10 cellular contexts compared by ENCODE assay signal in the genomic region with DNA sequence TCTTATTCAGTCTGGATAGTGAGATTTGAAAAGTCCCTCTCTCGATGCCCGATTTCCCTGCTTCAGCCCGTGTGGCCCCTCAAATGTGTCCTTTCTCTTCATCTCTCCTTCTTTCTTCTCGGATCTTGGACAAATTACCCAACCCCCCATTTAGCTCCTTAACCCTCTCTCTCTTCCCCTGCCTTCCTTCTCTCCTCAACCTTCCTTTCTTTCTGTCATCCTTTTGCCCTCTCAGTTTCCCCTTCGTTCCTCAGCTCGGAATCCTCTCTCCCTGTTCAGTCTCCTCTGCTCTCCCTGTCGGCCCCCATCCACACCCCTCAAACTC. TPM values are rescaled to one million over a fixed set of nuclear protein-coding genes. Genes with fewer than 3 reads are reported as not detected.
DNase-seq lines count a peak whose midpoint lies in the region; TF ChIP-seq lines count a peak whose summit lies in the region.
"Had no signal": no experiment of that assay in that cellular context is flagged by ENCODE, and none has a peak within 500 bp of the region (broad histone marks: within the 10 kb centered on the region; RNA-seq: fewer than 3 reads in every experiment).

No MANE protein-coding gene starts in this region.

- DNase-seq in H9 = no peak
- peak; percentile 52 for DNase-seq in adipocyte (ENCODE audit: low read depth)
- no peak for DNase-seq in OCI-M2 (lab: John Stamatoyannopoulos, UW; ENCODE audit: unreplicated experiment)
- no peak for DNase-seq in activated CD4-positive, alpha-beta memory T cell treated with anti-CD3 and anti-CD28 coated beads for 36 hours
- no peak for DNase-seq in posterior vena cava (ENCODE audit: low spot score)
- DNase-seq in immature natural killer cell = no peak

- H4K20me1 ChIP-seq in H9 (ENCODE audit: control insufficient read depth, insufficient read depth, insufficient read length) = peaks cover 3% of the 10 kb centered on the region

- peaks cover 8% of the 10 kb centered on the region for H3K4me1 ChIP-seq in H9 (ENCODE audit: insufficient read depth, low read length)
- H3K4me1 ChIP-seq in adipocyte (ENCODE audit: control insufficient read depth, insufficient read depth, low read length) = peaks cover 40% of the 10 kb centered on the region
- H3K4me1 ChIP-seq in stomach smooth muscle (ENCODE audit: control insufficient read depth, insufficient read depth, low read length) = peaks cover 21% of the 10 kb centered on the region

- H3K4me2 ChIP-seq in H9 (ENCODE audit: insufficient read depth, insufficient read length, low read length) = peak overlapping the region; percentile 98

- no peak overlapping the region for H2AFZ ChIP-seq in H9 (ENCODE audit: low read length)

- no peaks in the 10 kb centered on the region for H3K79me2 ChIP-seq in H9 (ENCODE audit: insufficient read depth, low read length)

- H3K36me3 Mint-ChIP-seq in H9 (ENCODE audit: insufficient read depth in 1 of 3, low read depth in 3 of 3) (no peaks in the 10 kb centered on the region; a peak in 1 of 7 replicates), immature natural killer cell (no peaks in the 10 kb centered on the region)
- no peaks in the 10 kb centered on the region for H3K36me3 Mint-ChIP-seq in activated CD4-positive, alpha-beta memory T cell treated with anti-CD3 and anti-CD28 coated beads for 36 hours

- no peak overlapping the region for H2BK5ac ChIP-seq in H9 (ENCODE audit: insufficient read length, low read length)

- H3K27ac ChIP-seq in H9 (ENCODE audit: insufficient read length, low read depth, low read length) = no peak overlapping the region
- H3K27ac ChIP-seq in stomach smooth muscle (ENCODE audit: low read length) = peak overlapping the region; percentile 91

- H3K4me3 Mint-ChIP-seq in H9 (no peak overlapping the region), immature natural killer cell (no peak overlapping the region)
- H3K4me3 Mint-ChIP-seq in activated CD4-positive, alpha-beta memory T cell treated with anti-CD3 and anti-CD28 coated beads for 36 hours = no peak overlapping the region
- H3K4me3 Mint-ChIP-seq: dendritic cell treated with granulocyte-macrophage colony-stimulating factor and Interleukin-4, amounts not matched to agents 40 ng/mL and 50 ng/mL, for 4 days; T-helper 2 cell treated with Interferon-gamma antibody and Interleukin-4, amounts not matched to agents 5 μg/mL and 100 μg/mL, for 36 hours had no signal

- no peak overlapping the region for H3T11ph ChIP-seq in H9 (ENCODE audit: low read length)

- TF ChIP-seq CTCF in H9 (conservative IDR thresholded peaks at IDR 0.05) = no peak

- H2BK120ac ChIP-seq in H9 (ENCODE audit: low read depth, low read length, poor library complexity, severe bottlenecking) = no peak overlapping the region

- intact Hi-C loops in activated CD4-positive, alpha-beta memory T cell treated with anti-CD3 and anti-CD28 coated beads for 36 hours (cut with micrococcal nuclease) = loop anchor here (2.0 kb wide), 1 partner anchor 64 kb away; no protein-coding TSS in a partner anchor
- intact Hi-C loops in posterior vena cava (cut with DNase I) = loop anchor here in 1 of 2 donors (10.0 kb wide), 2 partner anchors 114 to 354 kb away; partner anchors contain the start of genes HOXC8 and HOXC9

- H3K4me1 Mint-ChIP-seq in H9 (peaks cover 9 to 13% of the 10 kb centered on the region in 2 experiments), immature natural killer cell (peaks cover 0 to 2% of the 10 kb centered on the region in 2 donors)
- H3K4me1 Mint-ChIP-seq in activated CD4-positive, alpha-beta memory T cell treated with anti-CD3 and anti-CD28 coated beads for 36 hours (ENCODE audit: low read depth) = peaks cover 10% of the 10 kb centered on the region

- H3K4ac ChIP-seq in H9 (ENCODE audit: low read depth, low read length) = no peak overlapping the region

- H3K27ac Mint-ChIP-seq in H9 (no peak overlapping the region), immature natural killer cell (no peak overlapping the region)
- H3K27ac Mint-ChIP-seq in activated CD4-positive, alpha-beta memory T cell treated with anti-CD3 and anti-CD28 coated beads for 36 hours = no peak overlapping the region
- H3K27ac Mint-ChIP-seq: dendritic cell treated with granulocyte-macrophage colony-stimulating factor and Interleukin-4, amounts not matched to agents 40 ng/mL and 50 ng/mL, for 4 days; T-helper 2 cell treated with Interferon-gamma antibody and Interleukin-4, amounts not matched to agents 5 μg/mL and 100 μg/mL, for 36 hours had no signal

- no peaks in the 10 kb centered on the region for H3K9me3 ChIP-seq in H9 (ENCODE audit: control insufficient read depth, low read depth, low read length)
- H3K9me3 ChIP-seq in adipocyte (ENCODE audit: control insufficient read depth, low read length) = no peaks in the 10 kb centered on the region
- no peaks in the 10 kb centered on the region for H3K9me3 ChIP-seq in iPS-18c (ENCODE audit: control insufficient read depth, insufficient read depth, low read length)
- no peaks in the 10 kb centered on the region for H3K9me3 ChIP-seq in stomach smooth muscle (ENCODE audit: control insufficient read depth in 2 of 2, low read length in 2 of 2)

- no peak overlapping the region for H3K14ac ChIP-seq in H9 (ENCODE audit: insufficient read depth, low read length)

- no CpG with 5 or more reads among the region's 7 CpGs for WGBS in H9 (ENCODE audit: extremely low coverage, insufficient read length, low lambda C conversion rate)

- H2AK5ac ChIP-seq in H9 (ENCODE audit: insufficient read length, low read length) = no peak overlapping the region

- H3K9ac ChIP-seq in H9 (ENCODE audit: extremely low read depth, insufficient read length, low read length) = peak overlapping the region; percentile 59
- H3K9ac ChIP-seq in adipocyte (ENCODE audit: low read length) = peak overlapping the region; percentile 88
- peak overlapping the region; percentile 90 to 92 for H3K9ac ChIP-seq in stomach smooth muscle (ENCODE audit: low read length in 2 of 2)

- no peak overlapping the region for H2BK15ac ChIP-seq in H9 (ENCODE audit: low read depth, low read length)

- no peaks in the 10 kb centered on the region for H3K27me3 ChIP-seq in H9 (ENCODE audit: insufficient read depth, low read length)
- H3K27me3 ChIP-seq in adipocyte (replicated peaks; ENCODE audit: control insufficient read depth, insufficient read depth, low read length) = no peaks in the 10 kb centered on the region
- H3K27me3 ChIP-seq in stomach smooth muscle (ENCODE audit: control insufficient read depth in 1 of 2, insufficient read depth in 2 of 2, low read length in 2 of 2) = no peaks in the 10 kb centered on the region

- H3K23me2 ChIP-seq in H9 (ENCODE audit: insufficient read length, low read depth, low read length, poor library complexity, severe bottlenecking) = peaks cover 11% of the 10 kb centered on the region

- H4K5ac ChIP-seq in H9 (ENCODE audit: insufficient read length, low read depth, low read length) = no peak overlapping the region

- peak overlapping the region; percentile 15 for H3K18ac ChIP-seq in H9 (ENCODE audit: insufficient read length, low read depth, low read length)

- no peak overlapping the region for H3K56ac ChIP-seq in H9 (ENCODE audit: insufficient read length, low read depth, low read length)

- no peak overlapping the region for H3K23ac ChIP-seq in H9 (ENCODE audit: insufficient read length, low read depth, low read length)

- H2BK12ac ChIP-seq in H9 (ENCODE audit: insufficient read length, low read depth, low read length) = no peak overlapping the region

- H3K27me3 Mint-ChIP-seq in H9 (ENCODE audit: low read depth) (peaks cover 10% of the 10 kb centered on the region), immature natural killer cell (ENCODE audit: low read depth in 3 of 3) (peaks cover 0 to 4% (median under 1%) of the 10 kb centered on the region in 3 donors)
- H3K27me3 Mint-ChIP-seq in activated CD4-positive, alpha-beta memory T cell treated with anti-CD3 and anti-CD28 coated beads for 36 hours = no peaks in the 10 kb centered on the region
- H3K27me3 Mint-ChIP-seq: dendritic cell treated with granulocyte-macrophage colony-stimulating factor and Interleukin-4, amounts not matched to agents 40 ng/mL and 50 ng/mL, for 4 days had no signal

- CTCF ChIA-PET in activated CD4-positive, alpha-beta memory T cell treated with anti-CD3 and anti-CD28 coated beads for 36 hours (lab: Charles Lee) = interaction anchor here (0.8 to 8.3 kb wide), 16 partner anchors 8 to 151 kb away, joined by 3 to 76 read pairs (median 9); partner anchors contain the start of gene COPZ1

- no peaks in the 10 kb centered on the region for H3K79me1 ChIP-seq in H9 (ENCODE audit: insufficient read depth, low read depth, low read length, poor library complexity, severe bottlenecking)

- H3K36me3 ChIP-seq in adipocyte (ENCODE audit: control insufficient read depth, insufficient read depth, low read length, severe bottlenecking) (no peaks in the 10 kb centered on the region), stomach smooth muscle (ENCODE audit: control insufficient read depth in 2 of 2, insufficient read depth in 2 of 2, low read length in 2 of 2) (no peaks in the 10 kb centered on the region)

- H4K91ac ChIP-seq in H9 (ENCODE audit: insufficient read length, low read depth, low read length) = no peak overlapping the region

- H4K8ac ChIP-seq in H9 (replicated peaks; ENCODE audit: insufficient read length, low read depth, low read length) = no peak overlapping the region

- H2BK20ac ChIP-seq in H9 (ENCODE audit: low read depth, low read length, poor library complexity, severe bottlenecking) = no peak overlapping the region

- H3K4me3 ChIP-seq in adipocyte (ENCODE audit: low read length) (peak overlapping the region; percentile 86), iPS-18c (ENCODE audit: insufficient read depth, low read depth, low read length) (peak overlapping the region; percentile 86), stomach smooth muscle (ENCODE audit: low read length in 2 of 2) (peak overlapping the region; percentile 91 to 95)

- H3K9me3 Mint-ChIP-seq in H9 = no peaks in the 10 kb centered on the region
- no peaks in the 10 kb centered on the region for H3K9me3 Mint-ChIP-seq in activated CD4-positive, alpha-beta memory T cell treated with anti-CD3 and anti-CD28 coated beads for 36 hours
- no peaks in the 10 kb centered on the region for H3K9me3 Mint-ChIP-seq in immature natural killer cell
- H3K9me3 Mint-ChIP-seq: dendritic cell treated with granulocyte-macrophage colony-stimulating factor and Interleukin-4, amounts not matched to agents 40 ng/mL and 50 ng/mL, for 4 days; T-helper 2 cell treated with Interferon-gamma antibody and Interleukin-4, amounts not matched to agents 5 μg/mL and 100 μg/mL, for 36 hours had no signal

- POLR2A ChIA-PET in activated CD4-positive, alpha-beta memory T cell treated with anti-CD3 and anti-CD28 coated beads for 36 hours (lab: Charles Lee) = interaction anchor here (0.6 to 2.7 kb wide), 13 partner anchors 22 to 142 kb away, joined by 3 to 23 read pairs (median 4); partner anchors contain the start of genes CBX5, COPZ1, HNRNPA1 and NCKAP1L

RNA-seq across cellular contexts. Expression of gene GPR84, which starts 5.7 kb away (rescaled TPM):
- total RNA-seq in H9 (2021) (not detected in 2 replicates), posterior vena cava (1 to 10 TPM; 1.6 to 2.5 TPM)
- total RNA-seq in activated CD4-positive, alpha-beta memory T cell treated with anti-CD3 and anti-CD28 coated beads for 36 hours = 1 to 10 TPM; 2.4 to 2.6 TPM
- not detected for polyA plus RNA-seq in immature natural killer cell

RNA-seq across cellular contexts. Expression of gene ZNF385A, which starts 26.0 kb away (rescaled TPM):
- total RNA-seq in H9 (2021) (5.7 and 6.2 TPM in 2 replicates), posterior vena cava (10 to 100 TPM; 19.3 to 23.2 TPM)
- total RNA-seq in activated CD4-positive, alpha-beta memory T cell treated with anti-CD3 and anti-CD28 coated beads for 36 hours = 1 to 10 TPM; 1.3 TPM
- 1 to 10 TPM; 1.8 to 2.7 (median 2.2) TPM for polyA plus RNA-seq in immature natural killer cell

RNA-seq across cellular contexts. Expression of gene COPZ1, which starts 33.7 kb away (rescaled TPM):
- total RNA-seq in H9 (2021) = 104 TPM in 2 replicates
- 100 to 1,000 TPM in 1 of 2 experiments, 10 to 100 TPM in 1; 99.0 to 110 TPM for total RNA-seq in activated CD4-positive, alpha-beta memory T cell treated with anti-CD3 and anti-CD28 coated beads for 36 hours
- 10 to 100 TPM; 80.2 to 80.6 TPM for total RNA-seq in posterior vena cava
- polyA plus RNA-seq in immature natural killer cell = 100 to 1,000 TPM; 202 to 341 (median 202) TPM

RNA-seq across cellular contexts. Expression of gene NFE2, which starts 57.8 kb away (rescaled TPM):
- 1.2 and 1.5 TPM in 2 replicates for total RNA-seq in H9 (2021)
- not detected for total RNA-seq in activated CD4-positive, alpha-beta memory T cell treated with anti-CD3 and anti-CD28 coated beads for 36 hours
- 1 to 10 TPM; 1.6 to 3.5 TPM for total RNA-seq in posterior vena cava
- 1 to 10 TPM; 1.6 to 3.6 (median 2.0) TPM for polyA plus RNA-seq in immature natural killer cell
